Comparison of ENCODE assay signal across 8 cellular contexts in genomic region chr3:57597240-57597972, GRCh38. TPM values are rescaled to one million over a fixed set of nuclear protein-coding genes. Genes with fewer than 3 reads are reported as not detected.
A peak's percentile ranks its signal among the peaks of the same experiment; 100 is the strongest.
DNase-seq lines count a peak whose midpoint lies in the region; ATAC-seq and TF ChIP-seq lines count a peak whose summit lies in the region.

Gene ARF4 (minus strand): TSS chr3:57597344. CDS start chr3:57597140, 204 bp downstream.

- peak within 1 kb of the TSS; percentile 95 for H3K27ac ChIP-seq in temporal lobe (ENCODE audit: low read depth, low read length)

- H3K27ac Mint-ChIP-seq in activated naive CD8-positive, alpha-beta T cell, result peak within 1 kb of the TSS; percentile 100

- H3K9me3 Mint-ChIP-seq in activated naive CD8-positive, alpha-beta T cell (ENCODE audit: low read depth), result no peaks in the 10 kb centered on the region

- H3K36me3 Mint-ChIP-seq in activated naive CD8-positive, alpha-beta T cell, result peaks cover 7% of the 10 kb centered on the region

- peak; percentile 92 for DNase-seq in NCI-H1105 (lab: John Stamatoyannopoulos, UW)
- peak; percentile 99 for DNase-seq in SKM-1 treated with dmso at 0.1 percent for 144 hours (lab: John Stamatoyannopoulos, UW; ENCODE audit: unreplicated experiment)
- DNase-seq in glomerular endothelial cell (ENCODE audit: extremely low read depth, low read depth, low spot score), result peak; percentile 90
- peak; percentile 98 for DNase-seq in occipital lobe (lab: John Stamatoyannopoulos, UW)

- H3K4me1 Mint-ChIP-seq in activated naive CD8-positive, alpha-beta T cell (ENCODE audit: low read depth), result peaks cover 42% of the 10 kb centered on the region

- no peaks in the 10 kb centered on the region for H3K27me3 Mint-ChIP-seq in activated naive CD8-positive, alpha-beta T cell

- ATAC-seq in HG02623 (IDR thresholded peaks at IDR 0.05; ENCODE audit: unreplicated experiment), result peak; percentile 91

- TF ChIP-seq POLR2A in GM10847 (IDR thresholded peaks at IDR 0.05; ENCODE audit: extremely low read depth, insufficient read length), result peak; percentile 96

- peak within 1 kb of the TSS; percentile 99 for H3K4me3 Mint-ChIP-seq in activated naive CD8-positive, alpha-beta T cell

RNA-seq across cellular contexts. Expression of gene ARF4, which starts in this region (rescaled TPM):
- total RNA-seq in glomerular endothelial cell, result 209 and 230 TPM in 2 replicates
- 130 TPM for total RNA-seq in occipital lobe
- total RNA-seq in temporal lobe, result 87.8 TPM

Comparison
In these comparisons a context has a peak if more than half of its experiments do, and no peak if none do; other contexts are left out.
1. Peak in every context shown above with its lines: DNase-seq, ATAC-seq and H3K27ac ChIP-seq.